Comparison of ENCODE assay signal across 8 cellular contexts in the genomic region with DNA sequence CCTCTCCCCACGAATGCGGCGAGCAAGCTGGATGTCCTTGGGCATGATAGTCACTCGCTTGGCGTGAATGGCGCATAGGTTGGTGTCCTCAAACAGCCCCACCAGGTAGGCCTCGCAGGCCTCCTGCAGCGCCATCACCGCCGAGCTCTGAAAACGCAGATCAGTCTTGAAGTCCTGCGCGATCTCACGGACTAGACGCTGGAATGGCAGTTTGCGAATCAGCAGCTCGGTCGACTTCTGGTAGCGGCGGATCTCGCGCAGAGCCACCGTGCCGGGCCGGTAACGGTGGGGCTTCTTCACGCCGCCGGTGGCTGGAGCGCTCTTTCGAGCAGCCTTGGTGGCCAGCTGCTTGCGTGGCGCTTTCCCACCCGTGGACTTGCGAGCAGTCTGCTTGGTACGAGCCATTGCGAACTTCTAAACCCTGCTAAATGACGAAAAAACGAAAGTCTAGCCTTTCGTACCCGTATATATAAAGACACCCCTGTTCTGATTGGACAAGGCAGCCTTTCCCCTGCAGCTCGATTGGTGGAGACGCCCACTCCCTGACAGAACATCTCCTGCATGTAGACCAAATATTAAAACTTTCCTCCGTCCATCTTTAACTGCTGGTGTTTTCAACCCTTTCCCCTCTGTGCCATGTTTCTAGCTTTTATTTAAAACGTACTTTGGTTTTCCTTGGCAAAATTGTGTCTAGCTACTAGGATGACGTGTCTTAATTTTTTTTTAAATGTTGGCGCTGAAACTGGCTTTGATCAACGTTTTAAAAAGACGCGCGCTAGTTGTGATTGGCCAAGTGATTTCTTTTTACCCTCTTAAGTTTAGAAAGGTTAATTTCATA.
DNase-seq lines count a peak whose midpoint lies in the region; ATAC-seq and TF ChIP-seq lines count a peak whose summit lies in the region.

No MANE protein-coding gene starts in this region.

- in situ Hi-C loops in ACHN (cut with HindIII; ENCODE audit: low pct_ligation_motif_present, low pct_unique_long_range_greater_than_20kb, low sequenced_read_pairs): no loop called here

- H3K27me3 ChIP-seq in colonic mucosa (no peaks in the 10 kb centered on the region), layer of hippocampus (ENCODE audit: control insufficient read depth, insufficient read depth, low read length) (no peaks in the 10 kb centered on the region)

- no peaks in the 10 kb centered on the region for H3K9me3 ChIP-seq in colonic mucosa

- intact Hi-C loops in colonic mucosa (cut with DNase I): loop anchor here (5.0 kb wide), 1 partner anchor 40 kb away; a partner anchor contains a TSS

- ATAC-seq in GM18517 (IDR thresholded peaks at IDR 0.05; ENCODE audit: unreplicated experiment) (peak; percentile 42), HG03097 (IDR thresholded peaks at IDR 0.05; ENCODE audit: low FRiP score, unreplicated experiment) (peak; percentile 32)

- H3K4me1 ChIP-seq in colonic mucosa: no peaks in the 10 kb centered on the region

- DNase-seq in ACHN (peak; percentile 86), NCI-H2196 treated with DMSO at 0.1 percent for 48 hours (lab: John Stamatoyannopoulos, UW; ENCODE audit: unreplicated experiment) (peak; percentile 85), colonic mucosa (peak; percentile 88)
- peak; percentile 65 for DNase-seq in activated CD4-positive, CD25-positive, alpha-beta regulatory T cell treated with anti-CD3 and anti-CD28 coated beads, Interleukin-2, amount 50 U/mL, for 16 hours (ENCODE audit: low read depth, low spot score)
- DNase-seq in stimulated activated CD4-positive, alpha-beta T cell treated with anti-CD3 and anti-CD28 coated beads, Interleukin-1b, Interleukin-23, amount 100 ng/mL, for 48 hours: peak; percentile 83

- peak overlapping the region; percentile 87 to 99 for H3K9ac ChIP-seq in colonic mucosa (ENCODE audit: low read depth in 2 of 2, low read length in 2 of 2)

- H3K36me3 ChIP-seq in colonic mucosa: no peaks in the 10 kb centered on the region

- H3K27ac ChIP-seq in colonic mucosa: peak overlapping the region; percentile 99
- peak overlapping the region; percentile 54 for H3K27ac ChIP-seq in layer of hippocampus (ENCODE audit: low read depth, low read length)

- TF ChIP-seq CTCF in colonic mucosa (IDR thresholded peaks at IDR 0.05): no peak

- H3K4me3 ChIP-seq in colonic mucosa: peak overlapping the region; percentile 47

Comparison
In these comparisons a context has a peak if more than half of its experiments do, and no peak if none do; other contexts are left out.
1. Peak in every context shown above with its lines: DNase-seq, ATAC-seq, H3K4me3 ChIP-seq and H3K27ac ChIP-seq.